In the genomic region with DNA sequence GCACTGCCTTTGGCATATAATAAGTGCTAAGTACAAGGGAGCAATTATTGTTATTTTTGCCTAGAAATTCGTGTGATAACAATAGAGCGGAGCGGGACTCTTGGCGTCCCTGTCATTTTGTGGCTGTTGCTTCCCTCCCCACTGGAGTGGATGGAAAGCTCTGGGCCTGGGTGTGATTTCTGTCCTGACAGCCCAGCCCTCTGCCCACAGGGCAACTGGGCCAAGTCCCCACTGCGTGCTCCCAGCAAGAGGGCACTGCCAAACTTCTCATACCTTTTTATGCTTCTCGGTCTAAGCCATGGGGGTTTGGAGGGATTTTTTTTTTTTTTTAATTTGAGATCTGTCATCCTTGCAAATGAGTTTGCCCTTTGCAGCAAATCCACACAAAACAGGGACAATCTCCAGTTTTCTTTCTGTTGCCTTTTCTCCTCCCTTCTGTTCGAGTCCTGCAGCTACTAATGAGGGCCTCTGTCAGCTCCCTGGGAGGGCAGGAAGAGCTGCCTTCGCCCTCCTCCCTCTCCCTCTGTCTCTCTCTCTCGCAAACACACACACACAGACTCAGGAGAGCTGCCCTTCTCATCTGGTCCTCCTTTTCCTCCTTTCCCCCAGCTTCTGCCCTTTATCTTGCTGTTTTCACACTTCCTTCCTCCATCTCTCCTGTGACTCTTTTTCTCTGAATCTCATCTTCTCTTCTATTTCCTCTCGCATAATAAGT, we compare ENCODE assay signal across 11 cellular contexts.
DNase-seq lines count a peak whose midpoint lies in the region; ATAC-seq and TF ChIP-seq lines count a peak whose summit lies in the region.
"Had no signal": no experiment of that assay in that cellular context is flagged by ENCODE, and none has a peak within 500 bp of the region (broad histone marks: within the 10 kb centered on the region; RNA-seq: fewer than 3 reads in every experiment).

No MANE protein-coding gene starts in this region.

- H3K27ac ChIP-seq in breast epithelium: no peak overlapping the region
- H3K27ac ChIP-seq in hepatocyte: no peak overlapping the region
- peak overlapping the region in 3 of 4 donors; percentile 22 to 67 (median 62) for H3K27ac ChIP-seq in transverse colon

- H3K36me3 Mint-ChIP-seq in MCF 10A (ENCODE audit: insufficient read depth, unreplicated experiment): no peaks in the 10 kb centered on the region
- no peaks in the 10 kb centered on the region for H3K36me3 Mint-ChIP-seq in activated naive CD8-positive, alpha-beta T cell
- H3K36me3 Mint-ChIP-seq: activated naive CD4-positive, alpha-beta T cell treated with anti-CD3 and anti-CD28 coated beads, Interleukin-2, amount 10 ng/mL, durations not matched to agents 7 days and 5 days had no signal

- H3K9me3 ChIP-seq in breast epithelium: no peaks in the 10 kb centered on the region
- H3K9me3 ChIP-seq in hepatocyte (ENCODE audit: low read depth): no peaks in the 10 kb centered on the region
- H3K9me3 ChIP-seq in transverse colon: no peaks in the 10 kb centered on the region

- intact Hi-C loops in MCF 10A (cut with micrococcal nuclease) (no loop called here), breast epithelium (cut with DNase I; ENCODE audit: low total_unique reads) (no loop called here), transverse colon (cut with DNase I; ENCODE audit: low total_unique reads) (no loop called here)

- DNase-seq in MCF 10A (ENCODE audit: unreplicated experiment) (no peak), breast epithelium (ENCODE audit: low spot score in 2 of 2) (no peak), hepatocyte (ENCODE audit: low spot score) (no peak), transverse colon (no peak), NCI-H2171 (lab: John Stamatoyannopoulos, UW) (no peak), mucosa of gallbladder (ENCODE audit: low spot score) (no peak)
- DNase-seq: activated CD4-positive, alpha-beta T cell treated with anti-CD3 and anti-CD28 coated beads for 1 hour; NCI-H2029 treated with DMSO at 0.1 percent for 48 hours had no signal

- peaks cover 11% of the 10 kb centered on the region for H3K4me1 Mint-ChIP-seq in MCF 10A (ENCODE audit: insufficient read depth, unreplicated experiment)
- peaks cover 11% of the 10 kb centered on the region for H3K4me1 Mint-ChIP-seq in activated naive CD8-positive, alpha-beta T cell (ENCODE audit: low read depth)

- H3K27me3 ChIP-seq in breast epithelium (no peaks in the 10 kb centered on the region), hepatocyte (no peaks in the 10 kb centered on the region), transverse colon (peaks cover 12% of the 10 kb centered on the region)

- no peaks in the 10 kb centered on the region for H3K27me3 Mint-ChIP-seq in MCF 10A (ENCODE audit: insufficient read depth, unreplicated experiment)
- peaks cover 4% of the 10 kb centered on the region for H3K27me3 Mint-ChIP-seq in activated naive CD8-positive, alpha-beta T cell

- no peak overlapping the region for H3K4me3 Mint-ChIP-seq in MCF 10A (ENCODE audit: unreplicated experiment)
- H3K4me3 Mint-ChIP-seq in activated naive CD8-positive, alpha-beta T cell: peak overlapping the region; percentile 3
- H3K4me3 Mint-ChIP-seq: activated naive CD4-positive, alpha-beta T cell treated with anti-CD3 and anti-CD28 coated beads, Interleukin-2, amount 10 ng/mL, durations not matched to agents 7 days and 5 days had no signal

- H3K36me3 ChIP-seq in breast epithelium (no peaks in the 10 kb centered on the region), hepatocyte (replicated peaks; ENCODE audit: insufficient read depth, low read depth) (no peaks in the 10 kb centered on the region), transverse colon (no peaks in the 10 kb centered on the region)

- no peaks in the 10 kb centered on the region for H3K79me2 ChIP-seq in hepatocyte

- peak overlapping the region; percentile 8 for H2AFZ ChIP-seq in hepatocyte

- 78% methylated on average over 10 of the region's 10 CpGs for WGBS in hepatocyte (ENCODE audit: low lambda C conversion rate, missing lambda C conversion rate)
- 73 to 81% methylated on average over 10 of the region's 10 CpGs for WGBS in transverse colon (ENCODE audit: low coverage in 1 of 2), 2 donors

- H3K4me1 ChIP-seq in breast epithelium (no peaks in the 10 kb centered on the region), hepatocyte (ENCODE audit: insufficient read depth) (peaks cover 16% of the 10 kb centered on the region), transverse colon (peaks cover 0 to 23% (median 8%) of the 10 kb centered on the region in 4 donors)

- H3K27ac Mint-ChIP-seq in MCF 10A (ENCODE audit: low read depth, unreplicated experiment): peak overlapping the region; percentile 1
- H3K27ac Mint-ChIP-seq in activated naive CD8-positive, alpha-beta T cell: peak overlapping the region; percentile 13

- no peak overlapping the region for H3K4me3 ChIP-seq in breast epithelium
- no peak overlapping the region for H3K4me3 ChIP-seq in hepatocyte
- H3K4me3 ChIP-seq in transverse colon: no peak overlapping the region

- POLR2A ChIA-PET in MCF 10A (lab: Yijun Ruan, JAX): interaction anchor here (0.6 kb wide), 1 partner anchor 68 kb away, joined by 3 read pairs; no protein-coding TSS in a partner anchor

- no peaks in the 10 kb centered on the region for H3K9me3 Mint-ChIP-seq in MCF 10A (ENCODE audit: unreplicated experiment)
- no peaks in the 10 kb centered on the region for H3K9me3 Mint-ChIP-seq in activated naive CD8-positive, alpha-beta T cell (ENCODE audit: low read depth)
- H3K9me3 Mint-ChIP-seq: activated naive CD4-positive, alpha-beta T cell treated with anti-CD3 and anti-CD28 coated beads, Interleukin-2, amount 10 ng/mL, durations not matched to agents 7 days and 5 days had no signal

- TF ChIP-seq EP300 in transverse colon (IDR thresholded peaks at IDR 0.05; ENCODE audit: low read depth): no peak

- ATAC-seq in HG03571 (IDR thresholded peaks at IDR 0.05; ENCODE audit: unreplicated experiment): no peak

- no peaks in the 10 kb centered on the region for H4K20me1 ChIP-seq in hepatocyte (ENCODE audit: insufficient read depth, poor library complexity, severe bottlenecking)

- TF ChIP-seq CTCF in MCF 10A (IDR thresholded peaks at IDR 0.05; ENCODE audit: unreplicated experiment): no peak
- no peak for TF ChIP-seq CTCF in breast epithelium (IDR thresholded peaks at IDR 0.05)
- no peak for TF ChIP-seq CTCF in hepatocyte (IDR thresholded peaks at IDR 0.05; ENCODE audit: poor library complexity)
- no peak for TF ChIP-seq CTCF in transverse colon (IDR thresholded peaks at IDR 0.05)

- TF ChIP-seq POLR2A in breast epithelium (IDR thresholded peaks at IDR 0.05) (no peak), transverse colon (IDR thresholded peaks at IDR 0.05) (no peak)

- H3K4me2 ChIP-seq in hepatocyte: no peak overlapping the region

- in situ Hi-C loops in transverse colon (cut with MboI; ENCODE audit: low pct_ligation_motif_present in 1 of 4, low pct_unique_long_range_greater_than_20kb in 1 of 4, low sequenced_read_pairs in 3 of 4): loop anchor here in 1 of 4 donors (25.0 kb wide), 1 partner anchor 540 kb away; no protein-coding TSS in a partner anchor

- CTCF ChIA-PET in MCF 10A (lab: Yijun Ruan, JAX): no interaction called here

- no peaks in the 10 kb centered on the region for H3K9me2 ChIP-seq in hepatocyte (replicated peaks; ENCODE audit: insufficient read depth)

- no TSS peak for BruUV-seq in MCF 10A (replicated peaks; lab: Mats Ljungman, UMichigan)

Comparison
In these comparisons a context has a peak if more than half of its experiments do, and no peak if none do; other contexts are left out.
1. H3K27ac ChIP-seq: peak in transverse colon (3 of 4); none in breast epithelium (0 of 2) and hepatocyte (single experiment).